27 cellular contexts compared by ENCODE assay signal in the genomic region with DNA sequence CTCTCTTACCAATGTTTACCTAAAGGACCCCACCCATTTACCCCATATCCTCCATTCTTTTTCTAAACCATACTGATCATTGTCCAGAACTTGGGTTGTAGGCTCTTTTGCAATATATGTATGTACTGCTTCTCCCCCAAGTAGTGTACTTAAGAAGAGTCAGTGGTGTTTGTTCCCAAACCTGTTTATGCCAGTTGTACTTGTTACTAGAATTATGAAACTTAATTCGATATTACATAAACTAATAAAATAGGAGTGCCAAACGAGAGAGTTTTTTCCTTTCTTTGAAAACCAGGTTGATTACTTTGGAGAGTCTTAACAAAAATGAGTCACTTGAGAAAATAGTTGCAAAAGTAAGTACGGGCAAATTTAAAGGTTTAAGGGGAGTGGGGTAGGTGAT.
"Had no signal": no experiment of that assay in that cellular context is flagged by ENCODE, and none has a peak within 500 bp of the region (broad histone marks: within the 10 kb centered on the region; RNA-seq: fewer than 3 reads in every experiment).

No MANE protein-coding gene starts in this region.

- H3K27me3 ChIP-seq: hepatocyte had no signal

- H2AFZ ChIP-seq: hepatocyte had no signal

- ATAC-seq: activated CD4-positive, alpha-beta T cell treated with anti-CD3 and anti-CD28 coated beads for 36 hours; activated CD8-positive, alpha-beta memory T cell treated with anti-CD3 and anti-CD28 coated beads, Interleukin-2, amount 10 ng/mL, durations not matched to agents 7 days and 5 days; activated CD8-positive, alpha-beta T cell treated with anti-CD3 and anti-CD28 coated beads, Interleukin-2, amount 10 ng/mL, durations not matched to agents 7 days and 5 days; activated naive CD8-positive, alpha-beta T cell treated with anti-CD3 and anti-CD28 coated beads, Interleukin-2, amount 50 U/mL, for 24 hours; gastrocnemius medialis; left colon; naive thymus-derived CD4-positive, alpha-beta T cell; right cardiac atrium; stimulated activated naive B cell treated with anti-CD40 and anti-IgM and Interleukin-4, amounts not matched to agents 10 μg/mL and 1 μg/mL and 100 μg/mL, for 72 hours had no signal

- H3K27ac ChIP-seq: epithelial cell of prostate, gastrocnemius medialis, hepatocyte, stomach, thoracic aorta, uterus had no signal

- H3K4me3 Mint-ChIP-seq: activated CD4-positive, alpha-beta T cell treated with anti-CD3 and anti-CD28 coated beads for 36 hours; activated CD8-positive, alpha-beta memory T cell treated with anti-CD3 and anti-CD28 coated beads, Interleukin-2, amount 10 ng/mL, durations not matched to agents 7 days and 5 days; activated CD8-positive, alpha-beta T cell treated with anti-CD3 and anti-CD28 coated beads, Interleukin-2, amount 10 ng/mL, durations not matched to agents 7 days and 5 days; activated naive CD4-positive, alpha-beta T cell treated with anti-CD3 and anti-CD28 coated beads, Interleukin-2, amount 50 U/mL, for 24 hours; activated naive CD8-positive, alpha-beta T cell treated with anti-CD3 and anti-CD28 coated beads, Interleukin-2, amount 50 U/mL, for 24 hours; memory B cell; naive thymus-derived CD4-positive, alpha-beta T cell; stimulated activated naive B cell treated with anti-CD40 and anti-IgM and Interleukin-4, amounts not matched to agents 10 μg/mL and 1 μg/mL and 100 μg/mL, for 72 hours; T-helper 2 cell treated with Interferon-gamma antibody and Interleukin-4, amounts not matched to agents 5 μg/mL and 100 μg/mL, for 36 hours; type B pancreatic cell had no signal

- H3K36me3 ChIP-seq: gastrocnemius medialis, stomach, thoracic aorta, uterus had no signal

- H3K36me3 Mint-ChIP-seq: activated CD8-positive, alpha-beta memory T cell treated with anti-CD3 and anti-CD28 coated beads, Interleukin-2, amount 10 ng/mL, durations not matched to agents 7 days and 5 days; activated naive CD4-positive, alpha-beta T cell treated with anti-CD3 and anti-CD28 coated beads, Interleukin-2, amount 50 U/mL, for 24 hours; memory B cell; naive thymus-derived CD4-positive, alpha-beta T cell; stimulated activated naive B cell treated with anti-CD40 and anti-IgM and Interleukin-4, amounts not matched to agents 10 μg/mL and 1 μg/mL and 100 μg/mL, for 72 hours had no signal

- H3K4me1 Mint-ChIP-seq: activated CD4-positive, alpha-beta T cell treated with anti-CD3 and anti-CD28 coated beads for 36 hours; activated CD8-positive, alpha-beta memory T cell treated with anti-CD3 and anti-CD28 coated beads, Interleukin-2, amount 10 ng/mL, durations not matched to agents 7 days and 5 days; activated naive CD4-positive, alpha-beta T cell treated with anti-CD3 and anti-CD28 coated beads, Interleukin-2, amount 50 U/mL, for 24 hours; activated naive CD8-positive, alpha-beta T cell treated with anti-CD3 and anti-CD28 coated beads, Interleukin-2, amount 50 U/mL, for 24 hours; memory B cell had no signal

- H3K27ac Mint-ChIP-seq: activated CD4-positive, alpha-beta T cell treated with anti-CD3 and anti-CD28 coated beads for 36 hours; activated CD8-positive, alpha-beta memory T cell treated with anti-CD3 and anti-CD28 coated beads, Interleukin-2, amount 10 ng/mL, durations not matched to agents 7 days and 5 days; activated CD8-positive, alpha-beta T cell treated with anti-CD3 and anti-CD28 coated beads, Interleukin-2, amount 10 ng/mL, durations not matched to agents 7 days and 5 days; activated naive CD4-positive, alpha-beta T cell treated with anti-CD3 and anti-CD28 coated beads, Interleukin-2, amount 50 U/mL, for 24 hours; activated naive CD8-positive, alpha-beta T cell treated with anti-CD3 and anti-CD28 coated beads, Interleukin-2, amount 50 U/mL, for 24 hours; activated T-helper 2 cell treated with anti-CD3 and anti-CD28 coated beads, Interferon-gamma antibody, Interleukin-2, Interleukin-4, amounts not matched to agents 10 μg/mL and 5 μg/mL and 100 μg/mL, durations not matched to agents 14 hours and 24 hours and 36 hours; memory B cell; naive thymus-derived CD4-positive, alpha-beta T cell; stimulated activated naive B cell treated with anti-CD40 and anti-IgM and Interleukin-4, amounts not matched to agents 10 μg/mL and 1 μg/mL and 100 μg/mL, for 72 hours; T-helper 2 cell treated with Interferon-gamma antibody and Interleukin-4, amounts not matched to agents 5 μg/mL and 100 μg/mL, for 36 hours; type B pancreatic cell had no signal

- H3K9me3 ChIP-seq: gastrocnemius medialis, thoracic aorta, uterus had no signal

- DNase-seq: activated CD4-positive, alpha-beta T cell treated with anti-CD3 and anti-CD28 coated beads for 36 hours; activated CD4-positive, CD25-positive, alpha-beta regulatory T cell; activated CD8-positive, alpha-beta memory T cell treated with anti-CD3 and anti-CD28 coated beads, Interleukin-2, amount 10 ng/mL, durations not matched to agents 7 days and 5 days; activated CD8-positive, alpha-beta T cell treated with anti-CD3 and anti-CD28 coated beads, Interleukin-2, amount 10 ng/mL, durations not matched to agents 7 days and 5 days; activated naive CD8-positive, alpha-beta T cell treated with anti-CD3 and anti-CD28 coated beads, Interleukin-2, amount 50 U/mL, for 24 hours; activated T-cell treated with anti-CD3 and anti-CD28 coated beads, Interleukin-2, amount 50 U/mL, for 48 hours; anterior cingulate cortex; gastrocnemius medialis; left colon; midbrain; naive thymus-derived CD4-positive, alpha-beta T cell; occipital lobe; right cardiac atrium; stimulated activated CD4-positive, alpha-beta T cell treated with anti-CD3 and anti-CD28 coated beads, Interleukin-15, amount 100 ng/mL, for 24 hours; stimulated activated CD4-positive, alpha-beta T cell treated with anti-CD3 and anti-CD28 coated beads, Interleukin-2, amount 100 ng/mL, for 24 hours; stimulated activated naive B cell treated with anti-CD40 and anti-IgM and Interleukin-4, amounts not matched to agents 10 μg/mL and 1 μg/mL and 100 μg/mL, for 72 hours; stomach; T-helper 1 cell; uterus had no signal

- H3K9me3 Mint-ChIP-seq: activated naive CD4-positive, alpha-beta T cell treated with anti-CD3 and anti-CD28 coated beads, Interleukin-2, amount 50 U/mL, for 24 hours; activated naive CD8-positive, alpha-beta T cell treated with anti-CD3 and anti-CD28 coated beads, Interleukin-2, amount 50 U/mL, for 24 hours; activated T-helper 2 cell treated with anti-CD3 and anti-CD28 coated beads, Interferon-gamma antibody, Interleukin-2, Interleukin-4, amounts not matched to agents 10 μg/mL and 5 μg/mL and 100 μg/mL, durations not matched to agents 14 hours and 24 hours and 36 hours; memory B cell; T-helper 2 cell treated with Interferon-gamma antibody and Interleukin-4, amounts not matched to agents 5 μg/mL and 100 μg/mL, for 36 hours had no signal

- H3K4me3 ChIP-seq: gastrocnemius medialis, hepatocyte, stomach, thoracic aorta, uterus had no signal

- H3K4me2 ChIP-seq: hepatocyte had no signal
